ENCODE assay signal across 28 cellular contexts in genomic region chr10:44820094-44820493, GRCh38.
"Had no signal": no experiment of that assay in that cellular context is flagged by ENCODE, and none has a peak within 500 bp of the region (broad histone marks: within the 10 kb centered on the region; RNA-seq: fewer than 3 reads in every experiment).

No MANE protein-coding gene starts in this region.

- H3K27ac Mint-ChIP-seq: naive thymus-derived CD8-positive, alpha-beta T cell; nephron; neural progenitor cell; progenitor cell of endocrine pancreas; stimulated activated memory B cell treated with anti-CD40 and anti-IgM and Interleukin-4, amounts not matched to agents 10 μg/mL and 1 μg/mL and 100 μg/mL, for 72 hours; stimulated activated naive CD8-positive, alpha-beta T cell treated with anti-CD3 and anti-CD28 coated beads, Interleukin-15, amount 100 ng/mL, for 72 hours; type B pancreatic cell had no signal

- ATAC-seq: naive thymus-derived CD8-positive, alpha-beta T cell; psoas muscle; right cardiac atrium; right lobe of liver; stimulated activated memory B cell treated with anti-CD40 and anti-IgM and Interleukin-4, amounts not matched to agents 10 μg/mL and 1 μg/mL and 100 μg/mL, for 72 hours; stimulated activated naive CD8-positive, alpha-beta T cell treated with anti-CD3 and anti-CD28 coated beads, Interleukin-15, amount 100 ng/mL, for 72 hours; stimulated activated naive CD8-positive, alpha-beta T cell treated with anti-CD3 and anti-CD28 coated beads, Interleukin-15, Interleukin-2, amounts not matched to agents 100 U/mL and 50 U/mL, for 24 hours had no signal

- H3K9me3 Mint-ChIP-seq: naive thymus-derived CD8-positive, alpha-beta T cell; neural progenitor cell; stimulated activated memory B cell treated with anti-CD40 and anti-IgM and Interleukin-4, amounts not matched to agents 10 μg/mL and 1 μg/mL and 100 μg/mL, for 72 hours; stimulated activated naive CD8-positive, alpha-beta T cell treated with anti-CD3 and anti-CD28 coated beads, Interleukin-15, amount 100 ng/mL, for 72 hours; type B pancreatic cell had no signal

- DNase-seq: naive thymus-derived CD8-positive, alpha-beta T cell; occipital lobe; ovary; posterior cingulate gyrus; psoas muscle; right cardiac atrium; right lobe of liver; sigmoid colon; small intestine; stimulated activated CD4-positive, alpha-beta T cell treated with anti-CD3 and anti-CD28 coated beads, Interleukin-15, amount 100 ng/mL, for 24 hours; stimulated activated CD4-positive, alpha-beta T cell treated with anti-CD3 and anti-CD28 coated beads, Interleukin-2, amount 100 ng/mL, for 24 hours; stimulated activated CD4-positive, alpha-beta T cell treated with anti-CD3 and anti-CD28 coated beads, Interleukin-2, amount 100 ng/mL, for 48 hours; stimulated activated CD4-positive, alpha-beta T cell treated with anti-CD3 and anti-CD28 coated beads, Interleukin-4, amount 100 ng/mL, for 24 hours; stimulated activated naive CD4-positive, alpha-beta T cell; stimulated activated naive CD8-positive, alpha-beta T cell treated with anti-CD3 and anti-CD28 coated beads, Interleukin-15, amount 100 ng/mL, for 72 hours; stimulated activated naive CD8-positive, alpha-beta T cell treated with anti-CD3 and anti-CD28 coated beads, Interleukin-15, Interleukin-2, amounts not matched to agents 100 U/mL and 50 U/mL, for 24 hours; substantia nigra; testis; tibial artery; transverse colon had no signal

- H3K9ac ChIP-seq: neural progenitor cell, parathyroid adenoma had no signal

- H3K4me2 ChIP-seq: neural progenitor cell had no signal

- H3K36me3 ChIP-seq: neural progenitor cell, ovary, right lobe of liver, sigmoid colon, suprapubic skin, tibial artery, transverse colon, vagina had no signal

- H3K4me1 ChIP-seq: parathyroid adenoma, psoas muscle, right lobe of liver, suprapubic skin, tibial artery, transverse colon had no signal

- H3K4me1 Mint-ChIP-seq: naive thymus-derived CD8-positive, alpha-beta T cell; stimulated activated memory B cell treated with anti-CD40 and anti-IgM and Interleukin-4, amounts not matched to agents 10 μg/mL and 1 μg/mL and 100 μg/mL, for 72 hours; stimulated activated naive CD8-positive, alpha-beta T cell treated with anti-CD3 and anti-CD28 coated beads, Interleukin-15, amount 100 ng/mL, for 72 hours had no signal

- H3K4me3 Mint-ChIP-seq: naive thymus-derived CD8-positive, alpha-beta T cell; nephron; neural progenitor cell; stimulated activated memory B cell treated with anti-CD40 and anti-IgM and Interleukin-4, amounts not matched to agents 10 μg/mL and 1 μg/mL and 100 μg/mL, for 72 hours; stimulated activated naive CD8-positive, alpha-beta T cell treated with anti-CD3 and anti-CD28 coated beads, Interleukin-15, amount 100 ng/mL, for 72 hours; type B pancreatic cell had no signal

- H3K9me3 ChIP-seq: ovary, psoas muscle, right lobe of liver, sigmoid colon, suprapubic skin, testis, tibial artery, transverse colon, vagina had no signal

- H3K4me3 ChIP-seq: neural progenitor cell, ovary, psoas muscle, right lobe of liver, sigmoid colon, suprapubic skin, testis, tibial artery, transverse colon, vagina had no signal

- H3K36me3 Mint-ChIP-seq: naive thymus-derived CD8-positive, alpha-beta T cell; neural progenitor cell; stimulated activated memory B cell treated with anti-CD40 and anti-IgM and Interleukin-4, amounts not matched to agents 10 μg/mL and 1 μg/mL and 100 μg/mL, for 72 hours; type B pancreatic cell had no signal

- H3K27me3 Mint-ChIP-seq: progenitor cell of endocrine pancreas; stimulated activated memory B cell treated with anti-CD40 and anti-IgM and Interleukin-4, amounts not matched to agents 10 μg/mL and 1 μg/mL and 100 μg/mL, for 72 hours; type B pancreatic cell had no signal

- H3K27ac ChIP-seq: neural progenitor cell, ovary, parathyroid adenoma, psoas muscle, right lobe of liver, sigmoid colon, suprapubic skin, testis, tibial artery, transverse colon, vagina had no signal

- H3K27me3 ChIP-seq: neural progenitor cell, ovary, right lobe of liver, sigmoid colon, suprapubic skin, testis, tibial artery, transverse colon, vagina had no signal
